In genomic region chr4:147791341-147791740, GRCh38 we compare ENCODE assay signal across 22 cellular contexts. TPM values are rescaled to one million over a fixed set of nuclear protein-coding genes. Genes with fewer than 3 reads are reported as not detected.
DNase-seq lines count a peak whose midpoint lies in the region; ATAC-seq and TF ChIP-seq lines count a peak whose summit lies in the region.
"Had no signal": no experiment of that assay in that cellular context is flagged by ENCODE, and none has a peak within 500 bp of the region (broad histone marks: within the 10 kb centered on the region; RNA-seq: fewer than 3 reads in every experiment).

No MANE protein-coding gene starts in this region.

- H3K9me3 Mint-ChIP-seq in chondrocyte (ENCODE audit: low read depth) (no peaks in the 10 kb centered on the region), osteocyte (ENCODE audit: unreplicated experiment) (no peaks in the 10 kb centered on the region), immature natural killer cell (no peaks in the 10 kb centered on the region)
- H3K9me3 Mint-ChIP-seq: CD4-positive, CD25-positive, alpha-beta regulatory T cell; IgD-negative memory B cell had no signal

- ATAC-seq in left ventricle myocardium superior (no peak), GM18907 (IDR thresholded peaks at IDR 0.05; ENCODE audit: unreplicated experiment) (no peak)

- H3K27me3 ChIP-seq in left ventricle myocardium inferior (ENCODE audit: low read depth) (no peaks in the 10 kb centered on the region), WERI-Rb-1 (ENCODE audit: insufficient read depth, low read depth, severe bottlenecking) (no peaks in the 10 kb centered on the region)
- H3K27me3 ChIP-seq: Peyer's patch had no signal

- no peaks in the 10 kb centered on the region for H3K9me3 ChIP-seq in left ventricle myocardium inferior (replicated peaks)
- H3K9me3 ChIP-seq in WERI-Rb-1 (ENCODE audit: severe bottlenecking) = no peaks in the 10 kb centered on the region
- H3K9me3 ChIP-seq: Peyer's patch had no signal

- H3K4me3 Mint-ChIP-seq in chondrocyte (ENCODE audit: unreplicated experiment) (no peak overlapping the region), osteocyte (ENCODE audit: unreplicated experiment) (no peak overlapping the region), immature natural killer cell (no peak overlapping the region)

- H3K36me3 Mint-ChIP-seq in chondrocyte (ENCODE audit: low read depth) (peaks cover 3% of the 10 kb centered on the region), osteocyte (ENCODE audit: unreplicated experiment) (peaks cover 9% of the 10 kb centered on the region), immature natural killer cell (no peaks in the 10 kb centered on the region)
- H3K36me3 Mint-ChIP-seq: CD4-positive, CD25-positive, alpha-beta regulatory T cell; IgD-negative memory B cell had no signal

- H3K4me1 ChIP-seq in left ventricle myocardium inferior = peaks cover 74% of the 10 kb centered on the region

- H3K4me1 Mint-ChIP-seq in chondrocyte (ENCODE audit: low read depth) = peaks cover 80% of the 10 kb centered on the region
- peaks cover 80% of the 10 kb centered on the region for H3K4me1 Mint-ChIP-seq in osteocyte (ENCODE audit: unreplicated experiment)
- peaks cover 45 to 61% of the 10 kb centered on the region in 2 donors for H3K4me1 Mint-ChIP-seq in immature natural killer cell

- no peaks in the 10 kb centered on the region for H3K36me3 ChIP-seq in left ventricle myocardium inferior
- H3K36me3 ChIP-seq in WERI-Rb-1 = no peaks in the 10 kb centered on the region
- H3K36me3 ChIP-seq: Peyer's patch had no signal

- TF ChIP-seq CTCF in left ventricle myocardium inferior (IDR thresholded peaks at IDR 0.05; ENCODE audit: borderline replicate concordance) = no peak
- TF ChIP-seq CTCF in chondrocyte (IDR thresholded peaks at IDR 0.05) = no peak
- no peak for TF ChIP-seq CTCF in osteocyte (IDR thresholded peaks at IDR 0.05)
- no peak for TF ChIP-seq CTCF in WERI-Rb-1 (IDR thresholded peaks at IDR 0.05; ENCODE audit: low read depth, low read length)

- intact Hi-C loops in left ventricle myocardium inferior (cut with micrococcal nuclease) (no loop called here), left ventricle myocardium superior (cut with micrococcal nuclease) (no loop called here)

- H3K27ac Mint-ChIP-seq in chondrocyte (ENCODE audit: unreplicated experiment) (peak overlapping the region; percentile 50), osteocyte (ENCODE audit: unreplicated experiment) (peak overlapping the region; percentile 67), immature natural killer cell (no peak overlapping the region)
- H3K27ac Mint-ChIP-seq: IgD-negative memory B cell had no signal

- H3K4me3 ChIP-seq in left ventricle myocardium inferior = no peak overlapping the region
- no peak overlapping the region for H3K4me3 ChIP-seq in WERI-Rb-1 (ENCODE audit: low read depth, low read length)
- H3K4me3 ChIP-seq: Peyer's patch, SK-N-MC had no signal

- H3K27me3 Mint-ChIP-seq in chondrocyte (ENCODE audit: low read depth) = no peaks in the 10 kb centered on the region
- H3K27me3 Mint-ChIP-seq in osteocyte (ENCODE audit: unreplicated experiment) = no peaks in the 10 kb centered on the region
- peaks cover 0 to 4% (median 0%) of the 10 kb centered on the region in 3 donors for H3K27me3 Mint-ChIP-seq in immature natural killer cell (ENCODE audit: low read depth in 3 of 3)
- H3K27me3 Mint-ChIP-seq: CD4-positive, CD25-positive, alpha-beta regulatory T cell; IgD-negative memory B cell had no signal

- H3K27ac ChIP-seq in left ventricle myocardium inferior (replicated peaks) (peak overlapping the region; percentile 73), WERI-Rb-1 (no peak overlapping the region)
- H3K27ac ChIP-seq: KMS-11, Peyer's patch, SK-N-MC had no signal

- no peak for DNase-seq in left ventricle myocardium inferior
- no peak for DNase-seq in left ventricle myocardium superior
- no peak for DNase-seq in chondrocyte (ENCODE audit: low spot score)
- DNase-seq in osteocyte (ENCODE audit: extremely low spot score, unreplicated experiment) = no peak
- DNase-seq in immature natural killer cell = no peak
- no peak for DNase-seq in WERI-Rb-1
- DNase-seq: CD4-positive, CD25-positive, alpha-beta regulatory T cell; GOT3; HCEC 1CT; NCI-H1048; NCI-H1417; NCI-H1694; NCI-H2029 treated with DMSO at 0.1 percent for 48 hours; NCI-H226; NCI-H510A; NCI-H69; Peyer's patch; SIG-M5 had no signal

RNA-seq across cellular contexts. Expression of gene ARHGAP10, which starts 59.5 kb away (rescaled TPM):
- total RNA-seq in left ventricle myocardium inferior (59.7 TPM), left ventricle myocardium superior (69.2 TPM), chondrocyte (111 to 119 TPM (median 111 TPM) in 3 replicates), osteocyte (121 and 126 TPM in 2 replicates)
- polyA plus RNA-seq in immature natural killer cell = 10 to 100 TPM in 1 of 3 donors, 1 to 10 TPM in 2; 5.3 to 13.2 (median 7.0) TPM

Comparison
In these comparisons a context has a peak if more than half of its experiments do, and no peak if none do; other contexts are left out.
1. H3K27ac Mint-ChIP-seq: peak in chondrocyte (single experiment) and osteocyte (single experiment); none in immature natural killer cell (0 of 6).